Comparison of ENCODE assay signal across 26 cellular contexts in genomic region chr15:90519688-90520087, GRCh38. TPM values are rescaled to one million over a fixed set of nuclear protein-coding genes. Genes with fewer than 3 reads are reported as not detected.
DNase-seq lines count a peak whose midpoint lies in the region; ATAC-seq and TF ChIP-seq lines count a peak whose summit lies in the region.
"Had no signal": no experiment of that assay in that cellular context is flagged by ENCODE, and none has a peak within 500 bp of the region (broad histone marks: within the 10 kb centered on the region; RNA-seq: fewer than 3 reads in every experiment).

No MANE protein-coding gene starts in this region.

- in situ Hi-C loops in astrocyte of the spinal cord (cut with HindIII; ENCODE audit: low sequenced_read_pairs), result no loop called here

- H3K27ac Mint-ChIP-seq in T-cell, result no peak overlapping the region
- H3K27ac Mint-ChIP-seq: CD4-positive, CD25-positive, alpha-beta regulatory T cell; effector memory CD8-positive, alpha-beta T cell; nephron; progenitor cell of endocrine pancreas; stimulated activated naive CD8-positive, alpha-beta T cell treated with anti-CD3 and anti-CD28 coated beads, Interleukin-15, Interleukin-2, amounts not matched to agents 100 ng/mL and 50 ng/mL, for 24 hours had no signal

- no peak for TF ChIP-seq CTCF in astrocyte of the spinal cord (IDR thresholded peaks at IDR 0.05; ENCODE audit: low read depth, low read length)

- CTCF ChIA-PET in T-cell (lab: Charles Lee), result no interaction called here

- ATAC-seq in T-cell (replicated peaks in 1 of 4), result no peak
- ATAC-seq in GM19023 (IDR thresholded peaks at IDR 0.05; ENCODE audit: unreplicated experiment), result no peak
- ATAC-seq: effector memory CD8-positive, alpha-beta T cell; Right ventricle myocardium inferior had no signal

- H3K4me3 ChIP-seq in astrocyte of the spinal cord (ENCODE audit: low read depth, low read length), result no peak overlapping the region
- H3K4me3 ChIP-seq: HAP-1, skin epidermis, upper lobe of left lung had no signal

- no peak overlapping the region for H3K4me3 Mint-ChIP-seq in T-cell
- H3K4me3 Mint-ChIP-seq: CD4-positive, CD25-positive, alpha-beta regulatory T cell; effector memory CD8-positive, alpha-beta T cell; IgD-negative memory B cell; nephron; stimulated activated naive CD8-positive, alpha-beta T cell treated with anti-CD3 and anti-CD28 coated beads, Interleukin-15, Interleukin-2, amounts not matched to agents 100 ng/mL and 50 ng/mL, for 24 hours had no signal

- H3K4me1 Mint-ChIP-seq in T-cell, result peaks cover 0 to 2% (median 0%) of the 10 kb centered on the region in 3 donors
- H3K4me1 Mint-ChIP-seq: nephron had no signal

- no peaks in the 10 kb centered on the region for H3K36me3 Mint-ChIP-seq in T-cell
- H3K36me3 Mint-ChIP-seq: CD4-positive, CD25-positive, alpha-beta regulatory T cell had no signal

- POLR2A ChIA-PET in T-cell (lab: Charles Lee), result no interaction called here

- no peaks in the 10 kb centered on the region for H3K9me3 Mint-ChIP-seq in T-cell
- H3K9me3 Mint-ChIP-seq: CD4-positive, CD25-positive, alpha-beta regulatory T cell; effector memory CD8-positive, alpha-beta T cell; IgD-negative memory B cell; nephron; stimulated activated naive CD8-positive, alpha-beta T cell treated with anti-CD3 and anti-CD28 coated beads, Interleukin-15, Interleukin-2, amounts not matched to agents 100 ng/mL and 50 ng/mL, for 24 hours had no signal

- no peaks in the 10 kb centered on the region for H3K27me3 Mint-ChIP-seq in T-cell
- H3K27me3 Mint-ChIP-seq: CD4-positive, CD25-positive, alpha-beta regulatory T cell; effector memory CD8-positive, alpha-beta T cell; IgD-negative memory B cell; progenitor cell of endocrine pancreas; stimulated activated naive CD8-positive, alpha-beta T cell treated with anti-CD3 and anti-CD28 coated beads, Interleukin-15, Interleukin-2, amounts not matched to agents 100 ng/mL and 50 ng/mL, for 24 hours had no signal

- peak; percentile 52 for DNase-seq in AG08396 (ENCODE audit: low spot score)
- DNase-seq in HT1080 (ENCODE audit: low read depth), result peak; percentile 88
- peak; percentile 61 for DNase-seq in astrocyte of the spinal cord (ENCODE audit: low read depth, low spot score)
- peak; percentile 45 for DNase-seq in hepatic stellate cell (ENCODE audit: low spot score)
- no peak for DNase-seq in ecto neural progenitor cell (ENCODE audit: low spot score)
- DNase-seq in NCI-H2171 (lab: John Stamatoyannopoulos, UW), result no peak
- no peak for DNase-seq in T-cell
- DNase-seq: activated CD4-positive, alpha-beta T cell treated with anti-CD3 and anti-CD28 coated beads, Interleukin-2, amount 50 U/mL, for 4 hours; activated naive CD4-positive, alpha-beta T cell; amygdala; CD4-positive, CD25-positive, alpha-beta regulatory T cell; effector memory CD8-positive, alpha-beta T cell; kidney glomerular epithelial cell; mesendoderm; NCI-H2081 treated with DMSO at 0.1 percent for 48 hours; NCI-H510A; stimulated activated CD4-positive, alpha-beta T cell treated with anti-CD3 and anti-CD28 coated beads, Interleukin-2, amount 100 ng/mL, for 48 hours; upper lobe of left lung had no signal

RNA-seq across cellular contexts. Expression of gene CRTC3, which starts 10.0 kb away (rescaled TPM):
- total RNA-seq in HT1080 (2014; rRNA removed; shearing (Covaris generic)), result 9.9 and 10.4 TPM in 2 replicates
- polyA plus RNA-seq in HT1080 (2015; cell fraction: cytosol; rRNA removed), result 12.3 and 12.8 TPM in 2 replicates
- 11.8 and 13.7 TPM in 2 replicates for polyA plus RNA-seq in HT1080 (2015; cell fraction: nucleus; rRNA removed)
- total RNA-seq in T-cell, result 100 to 1,000 TPM in 1 of 5 donors, 10 to 100 TPM in 4; 88.3 to 119 (median 89.1) TPM

Comparison
In these comparisons a context has a peak if more than half of its experiments do, and no peak if none do; other contexts are left out.
1. DNase-seq: peak in AG08396 (single experiment), HT1080 (single experiment), astrocyte of the spinal cord (single experiment) and hepatic stellate cell (single experiment); none in ecto neural progenitor cell (single experiment), NCI-H2171 (single experiment) and T-cell (0 of 34).